ENCODE assay signal across 1 cellular context in genomic region chr11:119087747-119088241, GRCh38.
TF ChIP-seq lines count a peak whose summit lies in the region.

No MANE protein-coding gene starts in this region.

TF ChIP-seq in K562, 482 proteins besides CTCF, POLR2A, EP300 and RAD21 (continued from another document and continues in another):
- TF ChIP-seq SUPT5H (IDR thresholded peaks at IDR 0.05) (peak; percentile 80), PTTG1 (tag; IDR thresholded peaks at IDR 0.05; ENCODE audit: low read depth) (no peak), E2F8 (IDR thresholded peaks at IDR 0.05; ENCODE audit: low read depth, partially characterized antibody) (no peak), ZNF224 (CRISPR knock-in tag; IDR thresholded peaks at IDR 0.05) (no peak), HSF4 (CRISPR knock-in tag; IDR thresholded peaks at IDR 0.05; ENCODE audit: borderline replicate concordance) (peak; percentile 51; the same call in 1 of the 2 replicates), ZNF143 (CRISPR knock-in tag; IDR thresholded peaks at IDR 0.05) (no peak), ZFP1 (CRISPR knock-in tag; IDR thresholded peaks at IDR 0.05) (no peak), RBM15 (IDR thresholded peaks at IDR 0.05; ENCODE audit: insufficient read depth, low read length) (no peak), ZNF444 (CRISPR knock-in tag; IDR thresholded peaks at IDR 0.05) (no peak), RCOR1 (IDR thresholded peaks at IDR 0.05; ENCODE audit: borderline replicate concordance in 1 of 2, low read depth in 2 of 2, low read length in 2 of 2) (peak; percentile 80 to 94; a peak in 3 of 4 replicates), CBX5 (IDR thresholded peaks at IDR 0.05; ENCODE audit: borderline replicate concordance, low read depth) (no peak), PURB (CRISPR knock-in tag; IDR thresholded peaks at IDR 0.05; ENCODE audit: low read depth) (no peak), SMC3 (conservative IDR thresholded peaks at IDR 0.05; ENCODE audit: insufficient read depth, low read depth, low read length) (no peak), ZC3H11A (IDR thresholded peaks at IDR 0.05; ENCODE audit: low read depth, low read length) (no peak), CXXC5 (CRISPR knock-in tag; IDR thresholded peaks at IDR 0.05) (peak; percentile 73), NR4A1 (CRISPR knock-in tag; IDR thresholded peaks at IDR 0.05) (no peak), NR4A1 (tag; IDR thresholded peaks at IDR 0.05) (peak; percentile 92), USF2 (CRISPR knock-in tag; IDR thresholded peaks at IDR 0.05) (no peak), DNMT1 (IDR thresholded peaks at IDR 0.05) (no peak), EHMT2 (IDR thresholded peaks at IDR 0.05) (no peak), ZNF316 (IDR thresholded peaks at IDR 0.05) (peak; percentile 89), PCBP1 (IDR thresholded peaks at IDR 0.05; ENCODE audit: low read depth, low read length, poor library complexity, severe bottlenecking) (no peak), GABPA (tag; conservative IDR thresholded peaks at IDR 0.05; ENCODE audit: low read depth) (peak; percentile 44; the same call in 1 of the 2 replicates), SMARCA4 (IDR thresholded peaks at IDR 0.05) (peak; percentile 98), ZNF699 (CRISPR knock-in tag; IDR thresholded peaks at IDR 0.05; ENCODE audit: insufficient replicate concordance) (no peak), BRCA1 (IDR thresholded peaks at IDR 0.05) (no peak), BRCA1 (CRISPR knock-in tag; IDR thresholded peaks at IDR 0.05) (no peak), ZNF146 (CRISPR knock-in tag; IDR thresholded peaks at IDR 0.05; ENCODE audit: unreplicated experiment) (no peak), MED1 (CRISPR knock-in tag; IDR thresholded peaks at IDR 0.05; ENCODE audit: borderline replicate concordance) (no peak), CREBBP (IDR thresholded peaks at IDR 0.05; ENCODE audit: low read depth, low read length) (no peak), CBFB (CRISPR knock-in tag; IDR thresholded peaks at IDR 0.05) (peak; percentile 94; the same call in 1 of the 2 replicates), ZNF253 (CRISPR knock-in tag; conservative IDR thresholded peaks at IDR 0.05) (no peak), ETV5 (CRISPR knock-in tag; IDR thresholded peaks at IDR 0.05; ENCODE audit: low read depth) (peak; percentile 89), GTF2F1 (IDR thresholded peaks at IDR 0.05; ENCODE audit: low read depth, low read length) (no peak)
- TF ChIP-seq, protein P1, sequence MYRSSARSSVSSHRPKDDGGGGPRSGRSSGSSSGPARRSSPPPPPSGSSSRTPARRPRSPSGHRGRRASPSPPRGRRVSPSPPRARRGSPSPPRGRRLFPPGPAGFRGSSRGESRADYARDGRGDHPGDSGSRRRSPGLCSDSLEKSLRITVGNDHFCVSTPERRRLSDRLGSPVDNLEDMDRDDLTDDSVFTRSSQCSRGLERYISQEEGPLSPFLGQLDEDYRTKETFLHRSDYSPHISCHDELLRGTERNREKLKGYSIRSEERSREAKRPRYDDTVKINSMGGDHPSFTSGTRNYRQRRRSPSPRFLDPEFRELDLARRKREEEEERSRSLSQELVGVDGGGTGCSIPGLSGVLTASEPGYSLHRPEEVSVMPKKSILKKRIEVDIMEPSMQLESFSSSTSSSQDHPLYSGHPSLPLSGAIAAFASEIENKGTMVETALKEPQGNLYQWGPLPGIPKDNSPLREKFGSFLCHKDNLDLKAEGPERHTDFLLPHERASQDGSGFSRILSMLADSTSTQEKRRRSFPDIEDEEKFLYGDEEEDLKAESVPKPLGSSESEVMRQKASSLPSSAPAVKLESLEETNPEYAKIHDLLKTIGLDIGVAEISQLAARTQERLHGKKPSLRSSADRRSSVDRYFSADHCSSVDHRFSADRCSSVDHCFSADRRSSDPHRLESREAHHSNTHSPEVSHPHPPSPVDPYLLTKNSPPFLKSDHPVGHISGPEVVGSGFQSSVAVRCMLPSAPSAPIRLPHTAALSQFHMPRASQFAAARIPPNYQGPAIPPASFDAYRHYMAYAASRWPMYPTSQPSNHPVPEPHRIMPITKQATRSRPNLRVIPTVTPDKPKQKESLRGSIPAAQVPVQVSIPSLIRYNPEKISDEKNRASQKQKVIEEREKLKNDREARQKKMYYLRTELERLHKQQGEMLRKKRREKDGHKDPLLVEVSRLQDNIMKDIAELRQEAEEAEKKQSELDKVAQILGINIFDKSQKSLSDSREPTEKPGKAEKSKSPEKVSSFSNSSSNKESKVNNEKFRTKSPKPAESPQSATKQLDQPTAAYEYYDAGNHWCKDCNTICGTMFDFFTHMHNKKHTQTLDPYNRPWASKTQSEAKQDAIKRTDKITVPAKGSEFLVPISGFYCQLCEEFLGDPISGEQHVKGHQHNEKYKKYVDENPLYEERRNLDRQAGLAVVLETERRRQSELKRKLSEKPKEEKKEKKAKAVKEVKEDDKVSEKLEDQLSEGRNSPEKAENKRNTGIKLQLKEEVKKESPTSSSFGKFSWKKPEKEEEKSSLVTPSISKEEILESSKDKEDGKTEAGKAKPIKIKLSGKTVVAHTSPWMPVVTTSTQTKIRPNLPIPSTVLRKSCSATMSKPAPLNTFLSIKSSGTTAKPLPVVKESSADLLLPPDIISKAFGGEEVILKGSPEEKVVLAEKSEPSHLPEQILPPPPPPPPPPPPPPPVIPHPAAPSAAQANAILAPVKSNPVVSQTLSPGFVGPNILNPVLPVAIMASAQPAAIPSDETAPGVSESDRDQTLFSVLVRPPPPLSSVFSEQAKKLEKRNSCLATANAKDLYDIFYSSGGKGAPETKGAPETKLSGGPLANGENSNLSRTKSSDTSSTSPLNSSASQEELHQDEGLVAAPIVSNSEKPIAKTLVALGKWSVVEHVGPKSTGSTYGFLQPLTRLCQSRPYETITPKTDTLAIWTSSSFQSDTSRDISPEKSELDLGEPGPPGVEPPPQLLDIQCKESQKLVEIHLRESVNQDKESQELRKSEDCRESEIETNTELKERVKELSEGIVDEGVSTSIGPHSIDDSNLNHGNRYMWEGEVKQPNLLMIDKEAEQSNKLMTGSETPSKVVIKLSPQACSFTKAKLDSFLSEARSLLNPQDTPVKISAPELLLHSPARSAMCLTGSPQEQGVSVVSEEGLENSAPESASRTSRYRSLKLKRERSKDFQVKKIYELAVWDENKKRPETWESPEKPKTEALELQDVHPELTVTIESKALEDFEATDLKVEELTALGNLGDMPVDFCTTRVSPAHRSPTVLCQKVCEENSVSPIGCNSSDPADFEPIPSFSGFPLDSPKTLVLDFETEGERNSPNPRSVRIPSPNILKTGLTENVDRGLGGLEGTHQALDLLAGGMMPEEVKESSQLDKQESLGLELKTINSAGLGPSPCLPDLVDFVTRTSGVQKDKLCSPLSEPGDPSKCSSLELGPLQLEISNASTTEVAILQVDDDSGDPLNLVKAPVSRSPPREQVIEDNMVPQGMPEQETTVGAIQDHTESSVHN (IDR thresholded peaks at IDR 0.05; ENCODE audit: borderline replicate concordance in 1 of 2, low read depth in 1 of 2) = peak in 1 of 2 experiments; percentile 70; a peak in 2 of 4 replicates
- TF ChIP-seq, protein P2, sequence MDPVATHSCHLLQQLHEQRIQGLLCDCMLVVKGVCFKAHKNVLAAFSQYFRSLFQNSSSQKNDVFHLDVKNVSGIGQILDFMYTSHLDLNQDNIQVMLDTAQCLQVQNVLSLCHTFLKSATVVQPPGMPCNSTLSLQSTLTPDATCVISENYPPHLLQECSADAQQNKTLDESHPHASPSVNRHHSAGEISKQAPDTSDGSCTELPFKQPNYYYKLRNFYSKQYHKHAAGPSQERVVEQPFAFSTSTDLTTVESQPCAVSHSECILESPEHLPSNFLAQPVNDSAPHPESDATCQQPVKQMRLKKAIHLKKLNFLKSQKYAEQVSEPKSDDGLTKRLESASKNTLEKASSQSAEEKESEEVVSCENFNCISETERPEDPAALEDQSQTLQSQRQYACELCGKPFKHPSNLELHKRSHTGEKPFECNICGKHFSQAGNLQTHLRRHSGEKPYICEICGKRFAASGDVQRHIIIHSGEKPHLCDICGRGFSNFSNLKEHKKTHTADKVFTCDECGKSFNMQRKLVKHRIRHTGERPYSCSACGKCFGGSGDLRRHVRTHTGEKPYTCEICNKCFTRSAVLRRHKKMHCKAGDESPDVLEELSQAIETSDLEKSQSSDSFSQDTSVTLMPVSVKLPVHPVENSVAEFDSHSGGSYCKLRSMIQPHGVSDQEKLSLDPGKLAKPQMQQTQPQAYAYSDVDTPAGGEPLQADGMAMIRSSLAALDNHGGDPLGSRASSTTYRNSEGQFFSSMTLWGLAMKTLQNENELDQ (CRISPR knock-in tag; IDR thresholded peaks at IDR 0.05; ENCODE audit: borderline replicate concordance) = no peak
- TF ChIP-seq, protein P3, sequence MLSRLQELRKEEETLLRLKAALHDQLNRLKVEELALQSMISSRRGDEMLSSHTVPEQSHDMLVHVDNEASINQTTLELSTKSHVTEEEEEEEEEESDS (CRISPR knock-in tag; IDR thresholded peaks at IDR 0.05) = no peak
- TF ChIP-seq, protein P4, sequence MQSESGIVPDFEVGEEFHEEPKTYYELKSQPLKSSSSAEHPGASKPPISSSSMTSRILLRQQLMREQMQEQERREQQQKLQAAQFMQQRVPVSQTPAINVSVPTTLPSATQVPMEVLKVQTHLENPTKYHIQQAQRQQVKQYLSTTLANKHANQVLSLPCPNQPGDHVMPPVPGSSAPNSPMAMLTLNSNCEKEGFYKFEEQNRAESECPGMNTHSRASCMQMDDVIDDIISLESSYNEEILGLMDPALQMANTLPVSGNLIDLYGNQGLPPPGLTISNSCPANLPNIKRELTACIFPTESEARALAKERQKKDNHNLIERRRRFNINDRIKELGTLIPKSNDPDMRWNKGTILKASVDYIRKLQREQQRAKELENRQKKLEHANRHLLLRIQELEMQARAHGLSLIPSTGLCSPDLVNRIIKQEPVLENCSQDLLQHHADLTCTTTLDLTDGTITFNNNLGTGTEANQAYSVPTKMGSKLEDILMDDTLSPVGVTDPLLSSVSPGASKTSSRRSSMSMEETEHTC (IDR thresholded peaks at IDR 0.05) = peak; percentile 42; the same call in 1 of the 2 replicates
